In genomic region chr1:166705376-166706289, GRCh38 we compare ENCODE assay signal across 1 cellular context.
TF ChIP-seq lines count a peak whose summit lies in the region.

No MANE protein-coding gene starts in this region.

TF ChIP-seq in K562, 482 proteins besides CTCF, POLR2A, EP300 and RAD21 (continued from another document and continues in another):
- TF ChIP-seq, protein P1, sequence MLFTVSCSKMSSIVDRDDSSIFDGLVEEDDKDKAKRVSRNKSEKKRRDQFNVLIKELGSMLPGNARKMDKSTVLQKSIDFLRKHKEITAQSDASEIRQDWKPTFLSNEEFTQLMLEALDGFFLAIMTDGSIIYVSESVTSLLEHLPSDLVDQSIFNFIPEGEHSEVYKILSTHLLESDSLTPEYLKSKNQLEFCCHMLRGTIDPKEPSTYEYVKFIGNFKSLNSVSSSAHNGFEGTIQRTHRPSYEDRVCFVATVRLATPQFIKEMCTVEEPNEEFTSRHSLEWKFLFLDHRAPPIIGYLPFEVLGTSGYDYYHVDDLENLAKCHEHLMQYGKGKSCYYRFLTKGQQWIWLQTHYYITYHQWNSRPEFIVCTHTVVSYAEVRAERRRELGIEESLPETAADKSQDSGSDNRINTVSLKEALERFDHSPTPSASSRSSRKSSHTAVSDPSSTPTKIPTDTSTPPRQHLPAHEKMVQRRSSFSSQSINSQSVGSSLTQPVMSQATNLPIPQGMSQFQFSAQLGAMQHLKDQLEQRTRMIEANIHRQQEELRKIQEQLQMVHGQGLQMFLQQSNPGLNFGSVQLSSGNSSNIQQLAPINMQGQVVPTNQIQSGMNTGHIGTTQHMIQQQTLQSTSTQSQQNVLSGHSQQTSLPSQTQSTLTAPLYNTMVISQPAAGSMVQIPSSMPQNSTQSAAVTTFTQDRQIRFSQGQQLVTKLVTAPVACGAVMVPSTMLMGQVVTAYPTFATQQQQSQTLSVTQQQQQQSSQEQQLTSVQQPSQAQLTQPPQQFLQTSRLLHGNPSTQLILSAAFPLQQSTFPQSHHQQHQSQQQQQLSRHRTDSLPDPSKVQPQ (CRISPR knock-in tag; IDR thresholded peaks at IDR 0.05; ENCODE audit: borderline replicate concordance), result no peak
- TF ChIP-seq JUND (IDR thresholded peaks at IDR 0.05; ENCODE audit: borderline replicate concordance, low read depth, low read length) (peak; percentile 88), JUND (tag; IDR thresholded peaks at IDR 0.05; ENCODE audit: borderline replicate concordance, low read depth, low read length) (peak; percentile 67; the same call in 2 of the 3 replicates), TOE1 (IDR thresholded peaks at IDR 0.05; ENCODE audit: borderline replicate concordance) (peak; percentile 78), TOE1 (CRISPR knock-in tag; IDR thresholded peaks at IDR 0.05; ENCODE audit: borderline replicate concordance, low read depth) (no peak), KLF13 (tag; IDR thresholded peaks at IDR 0.05; ENCODE audit: borderline replicate concordance, low read depth) (no peak), MLLT1 (IDR thresholded peaks at IDR 0.05) (peak; percentile 42 to 84; a peak in 3 of 4 replicates), HDGF (IDR thresholded peaks at IDR 0.05) (0 out of 2 replicates have a peak, but pooled peaks have one; percentile 31), ZNF253 (CRISPR knock-in tag; conservative IDR thresholded peaks at IDR 0.05) (no peak), ESRRA (IDR thresholded peaks at IDR 0.05; ENCODE audit: borderline replicate concordance, low read depth) (peak; percentile 34; the same call in 1 of the 2 replicates), ELF1 (tag; IDR thresholded peaks at IDR 0.05) (no peak), ZNF282 (CRISPR knock-in tag; IDR thresholded peaks at IDR 0.05) (no peak), SMAD1 (IDR thresholded peaks at IDR 0.05; ENCODE audit: low read depth, low read length, partially characterized antibody) (peak; percentile 96), NCOA1 (IDR thresholded peaks at IDR 0.05; ENCODE audit: low read depth) (peak; percentile 96), NBN (IDR thresholded peaks at IDR 0.05; ENCODE audit: low read depth) (peak; percentile 98), AFF1 (IDR thresholded peaks at IDR 0.05; ENCODE audit: low read depth in 1 of 2, partially characterized antibody in 2 of 2) (peak; percentile 74 to 97), ZNF3 (CRISPR knock-in tag; IDR thresholded peaks at IDR 0.05) (no peak), NONO (IDR thresholded peaks at IDR 0.05; ENCODE audit: low read depth in 2 of 2, low read length in 1 of 2) (peak in 1 of 2 experiments; percentile 96; a peak in 2 of 4 replicates), TEAD4 (IDR thresholded peaks at IDR 0.05; ENCODE audit: low read length) (peak; percentile 100), TEAD4 (CRISPR knock-in tag; IDR thresholded peaks at IDR 0.05; ENCODE audit: borderline replicate concordance) (no peak), MCM2 (IDR thresholded peaks at IDR 0.05; ENCODE audit: low read depth) (no peak), CBX5 (IDR thresholded peaks at IDR 0.05; ENCODE audit: borderline replicate concordance, low read depth) (0 out of 2 replicates have a peak, but pooled peaks have one; percentile 55), ZBTB5 (IDR thresholded peaks at IDR 0.05) (no peak), TCF7L2 (IDR thresholded peaks at IDR 0.05; ENCODE audit: low read depth, low read length) (no peak), NFE2 (IDR thresholded peaks at IDR 0.05; ENCODE audit: low read depth) (peak; percentile 69), JUN (IDR thresholded peaks at IDR 0.05; ENCODE audit: borderline replicate concordance, low read depth, low read length) (peak; percentile 86), JUN (CRISPR knock-in tag; IDR thresholded peaks at IDR 0.05; ENCODE audit: borderline replicate concordance) (no peak), VEZF1 (CRISPR knock-in tag; IDR thresholded peaks at IDR 0.05) (peak; percentile 79), MAFF (IDR thresholded peaks at IDR 0.05; ENCODE audit: low read length) (peak; percentile 33; the same call in 1 of the 2 replicates), BACH1 (tag; IDR thresholded peaks at IDR 0.05) (peak; percentile 76; the same call in 1 of the 2 replicates), WHSC1 (IDR thresholded peaks at IDR 0.05; ENCODE audit: low read length) (no peak), CBFA2T3 (IDR thresholded peaks at IDR 0.05) (peak; percentile 100), ZNF239 (CRISPR knock-in tag; IDR thresholded peaks at IDR 0.05) (0 out of 2 replicates have a peak, but pooled peaks have one; percentile 33)
- TF ChIP-seq, protein P2, sequence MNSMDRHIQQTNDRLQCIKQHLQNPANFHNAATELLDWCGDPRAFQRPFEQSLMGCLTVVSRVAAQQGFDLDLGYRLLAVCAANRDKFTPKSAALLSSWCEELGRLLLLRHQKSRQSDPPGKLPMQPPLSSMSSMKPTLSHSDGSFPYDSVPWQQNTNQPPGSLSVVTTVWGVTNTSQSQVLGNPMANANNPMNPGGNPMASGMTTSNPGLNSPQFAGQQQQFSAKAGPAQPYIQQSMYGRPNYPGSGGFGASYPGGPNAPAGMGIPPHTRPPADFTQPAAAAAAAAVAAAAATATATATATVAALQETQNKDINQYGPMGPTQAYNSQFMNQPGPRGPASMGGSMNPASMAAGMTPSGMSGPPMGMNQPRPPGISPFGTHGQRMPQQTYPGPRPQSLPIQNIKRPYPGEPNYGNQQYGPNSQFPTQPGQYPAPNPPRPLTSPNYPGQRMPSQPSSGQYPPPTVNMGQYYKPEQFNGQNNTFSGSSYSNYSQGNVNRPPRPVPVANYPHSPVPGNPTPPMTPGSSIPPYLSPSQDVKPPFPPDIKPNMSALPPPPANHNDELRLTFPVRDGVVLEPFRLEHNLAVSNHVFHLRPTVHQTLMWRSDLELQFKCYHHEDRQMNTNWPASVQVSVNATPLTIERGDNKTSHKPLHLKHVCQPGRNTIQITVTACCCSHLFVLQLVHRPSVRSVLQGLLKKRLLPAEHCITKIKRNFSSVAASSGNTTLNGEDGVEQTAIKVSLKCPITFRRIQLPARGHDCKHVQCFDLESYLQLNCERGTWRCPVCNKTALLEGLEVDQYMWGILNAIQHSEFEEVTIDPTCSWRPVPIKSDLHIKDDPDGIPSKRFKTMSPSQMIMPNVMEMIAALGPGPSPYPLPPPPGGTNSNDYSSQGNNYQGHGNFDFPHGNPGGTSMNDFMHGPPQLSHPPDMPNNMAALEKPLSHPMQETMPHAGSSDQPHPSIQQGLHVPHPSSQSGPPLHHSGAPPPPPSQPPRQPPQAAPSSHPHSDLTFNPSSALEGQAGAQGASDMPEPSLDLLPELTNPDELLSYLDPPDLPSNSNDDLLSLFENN (IDR thresholded peaks at IDR 0.05; ENCODE audit: low read depth in 2 of 2, low read length in 2 of 2), result peak in 1 of 2 experiments; percentile 99; a peak in 2 of 4 replicates
- TF ChIP-seq, protein P3, sequence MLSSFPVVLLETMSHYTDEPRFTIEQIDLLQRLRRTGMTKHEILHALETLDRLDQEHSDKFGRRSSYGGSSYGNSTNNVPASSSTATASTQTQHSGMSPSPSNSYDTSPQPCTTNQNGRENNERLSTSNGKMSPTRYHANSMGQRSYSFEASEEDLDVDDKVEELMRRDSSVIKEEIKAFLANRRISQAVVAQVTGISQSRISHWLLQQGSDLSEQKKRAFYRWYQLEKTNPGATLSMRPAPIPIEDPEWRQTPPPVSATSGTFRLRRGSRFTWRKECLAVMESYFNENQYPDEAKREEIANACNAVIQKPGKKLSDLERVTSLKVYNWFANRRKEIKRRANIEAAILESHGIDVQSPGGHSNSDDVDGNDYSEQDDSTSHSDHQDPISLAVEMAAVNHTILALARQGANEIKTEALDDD (IDR thresholded peaks at IDR 0.05), result peak; percentile 59
- TF ChIP-seq, protein P4, sequence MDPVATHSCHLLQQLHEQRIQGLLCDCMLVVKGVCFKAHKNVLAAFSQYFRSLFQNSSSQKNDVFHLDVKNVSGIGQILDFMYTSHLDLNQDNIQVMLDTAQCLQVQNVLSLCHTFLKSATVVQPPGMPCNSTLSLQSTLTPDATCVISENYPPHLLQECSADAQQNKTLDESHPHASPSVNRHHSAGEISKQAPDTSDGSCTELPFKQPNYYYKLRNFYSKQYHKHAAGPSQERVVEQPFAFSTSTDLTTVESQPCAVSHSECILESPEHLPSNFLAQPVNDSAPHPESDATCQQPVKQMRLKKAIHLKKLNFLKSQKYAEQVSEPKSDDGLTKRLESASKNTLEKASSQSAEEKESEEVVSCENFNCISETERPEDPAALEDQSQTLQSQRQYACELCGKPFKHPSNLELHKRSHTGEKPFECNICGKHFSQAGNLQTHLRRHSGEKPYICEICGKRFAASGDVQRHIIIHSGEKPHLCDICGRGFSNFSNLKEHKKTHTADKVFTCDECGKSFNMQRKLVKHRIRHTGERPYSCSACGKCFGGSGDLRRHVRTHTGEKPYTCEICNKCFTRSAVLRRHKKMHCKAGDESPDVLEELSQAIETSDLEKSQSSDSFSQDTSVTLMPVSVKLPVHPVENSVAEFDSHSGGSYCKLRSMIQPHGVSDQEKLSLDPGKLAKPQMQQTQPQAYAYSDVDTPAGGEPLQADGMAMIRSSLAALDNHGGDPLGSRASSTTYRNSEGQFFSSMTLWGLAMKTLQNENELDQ (CRISPR knock-in tag; IDR thresholded peaks at IDR 0.05; ENCODE audit: borderline replicate concordance), result no peak
- TF ChIP-seq, protein P5, sequence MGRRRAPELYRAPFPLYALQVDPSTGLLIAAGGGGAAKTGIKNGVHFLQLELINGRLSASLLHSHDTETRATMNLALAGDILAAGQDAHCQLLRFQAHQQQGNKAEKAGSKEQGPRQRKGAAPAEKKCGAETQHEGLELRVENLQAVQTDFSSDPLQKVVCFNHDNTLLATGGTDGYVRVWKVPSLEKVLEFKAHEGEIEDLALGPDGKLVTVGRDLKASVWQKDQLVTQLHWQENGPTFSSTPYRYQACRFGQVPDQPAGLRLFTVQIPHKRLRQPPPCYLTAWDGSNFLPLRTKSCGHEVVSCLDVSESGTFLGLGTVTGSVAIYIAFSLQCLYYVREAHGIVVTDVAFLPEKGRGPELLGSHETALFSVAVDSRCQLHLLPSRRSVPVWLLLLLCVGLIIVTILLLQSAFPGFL (CRISPR knock-in tag; IDR thresholded peaks at IDR 0.05), result no peak
